In the genomic region with DNA sequence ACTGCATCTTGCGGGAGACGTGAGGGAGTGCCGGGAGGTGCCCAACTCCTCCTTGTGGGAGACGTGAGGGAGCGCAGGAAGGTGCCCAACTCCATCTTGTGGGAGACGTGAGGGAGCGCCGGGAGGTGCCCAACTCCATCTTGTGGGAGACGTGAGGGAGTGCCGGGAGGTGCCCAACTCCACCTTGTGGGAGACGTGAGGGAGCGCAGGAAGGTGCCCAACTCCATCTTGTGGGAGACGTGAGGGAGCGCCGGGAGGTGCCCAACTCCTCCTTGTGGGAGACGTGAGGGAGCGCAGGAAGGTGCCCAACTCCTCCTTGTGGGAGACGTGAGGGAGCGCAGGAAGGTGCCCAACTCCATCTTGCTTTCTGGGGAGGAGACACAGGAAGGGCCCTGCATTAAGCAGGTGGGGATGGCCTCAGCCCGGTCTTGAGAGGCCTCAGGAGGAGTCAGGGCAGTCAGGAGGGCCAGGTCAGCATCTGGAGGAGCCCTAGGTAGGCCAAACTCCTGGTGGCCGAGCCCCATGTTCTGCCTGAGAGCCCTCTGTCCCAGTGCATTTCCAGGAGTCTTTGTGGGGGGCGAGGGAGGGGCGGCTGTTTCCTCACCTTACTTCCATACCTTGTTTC, we compare ENCODE assay signal across 7 cellular contexts.
DNase-seq lines count a peak whose midpoint lies in the region; ATAC-seq, FAIRE-seq and TF ChIP-seq lines count a peak whose summit lies in the region.
"Not testable (repeated sequence)": the region's sequence is repeated elsewhere in the genome, so short reads cannot be mapped to it uniquely, and the experiment has no call there.

No MANE protein-coding gene starts in this region.

- intact Hi-C loops in activated CD4-positive, alpha-beta memory T cell treated with anti-CD3 and anti-CD28 coated beads for 36 hours (cut with micrococcal nuclease); kidney (cut with DNase I); sciatic nerve (cut with DNase I): not testable (repeated sequence)

- H3K79me2 ChIP-seq in GM23338 (replicated peaks; ENCODE audit: insufficient read depth) = not testable (repeated sequence)

- not testable (repeated sequence) for H4K20me1 ChIP-seq in GM23338 (replicated peaks; ENCODE audit: insufficient read depth)

- H3K27me3 Mint-ChIP-seq in GM23338 (ENCODE audit: insufficient read depth, low read depth, poor library complexity); activated CD4-positive, alpha-beta memory T cell treated with anti-CD3 and anti-CD28 coated beads for 36 hours: not testable (repeated sequence)

- H3K4me1 ChIP-seq in GM23338 (ENCODE audit: insufficient read depth); kidney (ENCODE audit: control insufficient read depth in 1 of 2, insufficient read depth in 1 of 2, low read depth in 1 of 2, low read length in 2 of 2): not testable (repeated sequence)

- not testable (repeated sequence) for H3K27ac Mint-ChIP-seq in GM23338; activated CD4-positive, alpha-beta memory T cell treated with anti-CD3 and anti-CD28 coated beads for 36 hours

- H3K27ac ChIP-seq in GM23338 (ENCODE audit: low read depth); kidney (ENCODE audit: low read depth in 2 of 2, low read length in 2 of 2): not testable (repeated sequence)
- peak overlapping the region; percentile 19 for H3K27ac ChIP-seq in caudate nucleus (ENCODE audit: low read depth, low read length)

- not testable (repeated sequence) for H3F3A ChIP-seq in GM23338 (replicated peaks; ENCODE audit: low read depth)

- H3K9me3 ChIP-seq in kidney (ENCODE audit: control insufficient read depth in 1 of 2, low read length in 2 of 2) = not testable (repeated sequence)

- H3K36me3 ChIP-seq in GM23338 (ENCODE audit: insufficient read depth); kidney (ENCODE audit: control insufficient read depth in 1 of 2, insufficient read depth in 2 of 2, low read length in 2 of 2): not testable (repeated sequence)

- peaks cover 45% of the 10 kb centered on the region for H3K36me3 Mint-ChIP-seq in GM23338 (ENCODE audit: low read depth)
- not testable (repeated sequence) for H3K36me3 Mint-ChIP-seq in activated CD4-positive, alpha-beta memory T cell treated with anti-CD3 and anti-CD28 coated beads for 36 hours

- FAIRE-seq in kidney (lab: Jason Lieb, UNC) = not testable (repeated sequence)

- 0 out of 4 replicates have a peak, but pooled peaks of 1 of the 2 experiments have one; percentile 2 for TF ChIP-seq CTCF in GM23338 (conservative IDR thresholded peaks at IDR 0.05; ENCODE audit: low read depth in 2 of 2)
- not testable (repeated sequence) for TF ChIP-seq CTCF in kidney (IDR thresholded peaks at IDR 0.05; ENCODE audit: borderline replicate concordance, extremely low read depth, insufficient read depth)

- peak; percentile 29 for DNase-seq in COR-L47 (lab: John Stamatoyannopoulos, UW)
- DNase-seq in GM23338 (ENCODE audit: low spot score) = peak; percentile 14
- peak; percentile 32 for DNase-seq in NCI-H146 (lab: John Stamatoyannopoulos, UW)
- peak; percentile 1 for DNase-seq in activated CD4-positive, alpha-beta memory T cell treated with anti-CD3 and anti-CD28 coated beads for 36 hours
- peak in 20 of 61 donors; percentile 8 to 82 (median 52) for DNase-seq in caudate nucleus (lab: John Stamatoyannopoulos, UW)
- DNase-seq in kidney = peak; percentile 16
- DNase-seq in sciatic nerve (ENCODE audit: low spot score) = peak; percentile 32

- H3K4me3 Mint-ChIP-seq in GM23338; activated CD4-positive, alpha-beta memory T cell treated with anti-CD3 and anti-CD28 coated beads for 36 hours: not testable (repeated sequence)

- H3K4me2 ChIP-seq in GM23338 = not testable (repeated sequence)

- POLR2A ChIA-PET in activated CD4-positive, alpha-beta memory T cell treated with anti-CD3 and anti-CD28 coated beads for 36 hours (lab: Charles Lee) = not testable (repeated sequence)

- H3K9me2 ChIP-seq in GM23338 (ENCODE audit: insufficient read depth) = not testable (repeated sequence)

- not testable (repeated sequence) for H3K4me3 ChIP-seq in GM23338; kidney (ENCODE audit: low read length in 2 of 2)

- H3K9ac ChIP-seq in kidney (ENCODE audit: low read length in 2 of 2) = not testable (repeated sequence)

- CTCF ChIA-PET in activated CD4-positive, alpha-beta memory T cell treated with anti-CD3 and anti-CD28 coated beads for 36 hours (lab: Charles Lee) = not testable (repeated sequence)

- not testable (repeated sequence) for ATAC-seq in GM23338, sciatic nerve

- peaks cover 42% of the 10 kb centered on the region for H3K9me3 Mint-ChIP-seq in GM23338
- not testable (repeated sequence) for H3K9me3 Mint-ChIP-seq in activated CD4-positive, alpha-beta memory T cell treated with anti-CD3 and anti-CD28 coated beads for 36 hours

- H2AFZ ChIP-seq in GM23338 = not testable (repeated sequence)

- H3K4me1 Mint-ChIP-seq in GM23338; activated CD4-positive, alpha-beta memory T cell treated with anti-CD3 and anti-CD28 coated beads for 36 hours (ENCODE audit: low read depth): not testable (repeated sequence)

- H3K27me3 ChIP-seq in GM23338 (ENCODE audit: insufficient read depth) = not testable (repeated sequence)
